ENCODE assay signal across 8 cellular contexts in the genomic region with DNA sequence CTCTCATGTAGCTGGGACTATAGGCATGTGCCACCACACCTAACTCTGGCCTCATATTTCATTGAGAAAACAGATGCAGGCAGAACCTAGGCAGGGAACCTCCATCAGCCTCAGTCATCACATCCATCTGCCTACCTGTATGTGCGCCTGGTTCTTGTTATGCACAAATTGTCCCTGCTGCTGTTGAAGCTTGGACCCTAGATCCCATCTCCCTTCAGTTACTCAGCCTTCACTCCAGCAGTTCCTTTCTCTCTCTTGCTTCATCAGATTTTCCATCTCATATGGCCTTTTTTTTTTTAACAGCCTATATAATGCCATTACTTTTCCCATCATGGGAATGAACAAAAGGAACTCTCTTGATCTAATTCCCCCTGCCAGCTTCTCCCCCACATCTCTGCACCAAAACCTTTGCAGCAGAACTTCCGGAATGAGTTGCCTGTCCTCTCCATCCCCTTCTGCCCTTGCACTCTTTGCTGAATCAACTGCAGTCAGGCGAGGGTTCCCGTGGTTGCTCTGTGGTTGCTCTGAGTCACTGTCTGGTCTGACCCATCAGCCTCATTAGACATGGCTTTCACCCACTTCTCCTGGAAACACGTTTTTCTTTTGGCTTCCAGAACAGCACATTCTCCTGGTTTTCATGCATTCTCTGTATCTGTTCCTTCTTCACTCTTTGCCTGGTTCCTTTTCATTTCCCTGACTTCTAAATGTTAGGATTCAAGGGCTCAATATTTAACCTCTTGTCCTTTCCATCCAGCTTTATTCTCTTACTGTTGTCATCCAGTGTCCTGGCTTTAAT. TPM values are rescaled to one million over a fixed set of nuclear protein-coding genes. Genes with fewer than 3 reads are reported as not detected.
A peak's percentile ranks its signal among the peaks of the same experiment; 100 is the strongest.
DNase-seq lines count a peak whose midpoint lies in the region; ATAC-seq and TF ChIP-seq lines count a peak whose summit lies in the region.

No MANE protein-coding gene starts in this region.

- peaks cover 56% of the 10 kb centered on the region for H3K79me2 ChIP-seq in MM.1S (ENCODE audit: low read length)

- no peak overlapping the region for H3K9ac ChIP-seq in MM.1S (ENCODE audit: low read length)

- no peaks in the 10 kb centered on the region for H3K4me1 Mint-ChIP-seq in progenitor cell of endocrine pancreas (ENCODE audit: low read depth)

- no peaks in the 10 kb centered on the region for H3F3A ChIP-seq in MM.1S (ENCODE audit: insufficient read depth, low read length)

- H3K4me1 ChIP-seq in MM.1S (ENCODE audit: low read length) (peaks cover 12% of the 10 kb centered on the region), upper lobe of right lung (peaks cover 20% of the 10 kb centered on the region)

- no peak overlapping the region for H3K4me2 ChIP-seq in MM.1S (ENCODE audit: low read depth, low read length)

- H3K9me3 Mint-ChIP-seq in progenitor cell of endocrine pancreas (ENCODE audit: low read depth): no peaks in the 10 kb centered on the region

- ATAC-seq in upper lobe of right lung: peak; percentile 97
- ATAC-seq in GM18858 (IDR thresholded peaks at IDR 0.05; ENCODE audit: unreplicated experiment): no peak

- H3K4me3 Mint-ChIP-seq in progenitor cell of endocrine pancreas (ENCODE audit: low read depth): no peak overlapping the region

- no peak for TF ChIP-seq CTCF in GM10266 (IDR thresholded peaks at IDR 0.05; ENCODE audit: control insufficient read depth, insufficient read depth, low read depth, missing control alignments)
- TF ChIP-seq CTCF in MM.1S (IDR thresholded peaks at IDR 0.05; ENCODE audit: low read length): no peak
- no peak for TF ChIP-seq CTCF in fibroblast of mammary gland (conservative IDR thresholded peaks at IDR 0.05; ENCODE audit: control insufficient read depth, insufficient read depth, low read depth, low read length)
- TF ChIP-seq CTCF in progenitor cell of endocrine pancreas (IDR thresholded peaks at IDR 0.05; ENCODE audit: unreplicated experiment): no peak
- TF ChIP-seq CTCF in upper lobe of right lung (IDR thresholded peaks at IDR 0.05): no peak

- peaks cover 8% of the 10 kb centered on the region for H3K36me3 Mint-ChIP-seq in progenitor cell of endocrine pancreas (ENCODE audit: insufficient read depth)

- H4K20me1 ChIP-seq in MM.1S (ENCODE audit: insufficient read depth, low read length): no peaks in the 10 kb centered on the region

- H3K27ac ChIP-seq in MM.1S (ENCODE audit: low read length) (no peak overlapping the region), upper lobe of right lung (no peak overlapping the region)

- H3K9me2 ChIP-seq in MM.1S (replicated peaks; ENCODE audit: insufficient read depth, low read length): no peaks in the 10 kb centered on the region

- DNase-seq in GM10266 (ENCODE audit: extremely low spot score) (peak; percentile 69), MM.1S (peak; percentile 34), fibroblast of mammary gland (ENCODE audit: low read depth) (peak; percentile 97), progenitor cell of endocrine pancreas (ENCODE audit: low spot score, unreplicated experiment) (no peak), upper lobe of right lung (peak; percentile 68)
- DNase-seq in activated CD8-positive, alpha-beta memory T cell treated with anti-CD3 and anti-CD28 coated beads, Interleukin-2, amount 50 U/mL, for 48 hours: peak; percentile 83
- DNase-seq in effector CD8-positive, alpha-beta T cell (lab: John Stamatoyannopoulos, UW): no peak

- no peak overlapping the region for H3K4me3 ChIP-seq in MM.1S (ENCODE audit: low read length)
- no peak overlapping the region for H3K4me3 ChIP-seq in fibroblast of mammary gland (ENCODE audit: control insufficient read depth, low read depth, low read length)
- H3K4me3 ChIP-seq in upper lobe of right lung: no peak overlapping the region

- H3K36me3 ChIP-seq in MM.1S (replicated peaks; ENCODE audit: insufficient read depth, low read length): no peaks in the 10 kb centered on the region
- H3K36me3 ChIP-seq in upper lobe of right lung: peaks cover 13% of the 10 kb centered on the region

- peak overlapping the region; percentile 73 for H3K27ac Mint-ChIP-seq in progenitor cell of endocrine pancreas

- H3K27me3 ChIP-seq in MM.1S (replicated peaks; ENCODE audit: insufficient read depth, low read length) (no peaks in the 10 kb centered on the region), upper lobe of right lung (no peaks in the 10 kb centered on the region)

- no peak overlapping the region for H2AFZ ChIP-seq in MM.1S (ENCODE audit: low read length)

- no peaks in the 10 kb centered on the region for H3K27me3 Mint-ChIP-seq in progenitor cell of endocrine pancreas

- intact Hi-C loops in upper lobe of right lung (cut with DNase I): no loop called here

- H3K9me3 ChIP-seq in MM.1S (replicated peaks; ENCODE audit: insufficient read depth, low read length): no peaks in the 10 kb centered on the region
- H3K9me3 ChIP-seq in upper lobe of right lung: no peaks in the 10 kb centered on the region

RNA-seq across cellular contexts. Expression of a gene that starts 41.5 kb away (rescaled TPM):
- total RNA-seq in progenitor cell of endocrine pancreas: 77.2 and 78.1 TPM in 2 replicates
- 36.2 TPM for total RNA-seq in upper lobe of right lung

Comparison
In these comparisons a context has a peak if more than half of its experiments do, and no peak if none do; other contexts are left out.
1. DNase-seq: peak in GM10266 (single experiment), MM.1S (single experiment), activated CD8-positive, alpha-beta memory T cell treated with anti-CD3 and anti-CD28 coated beads, Interleukin-2, amount 50 U/mL, for 48 hours (single experiment), fibroblast of mammary gland (single experiment) and upper lobe of right lung (single experiment); none in progenitor cell of endocrine pancreas (single experiment) and effector CD8-positive, alpha-beta T cell (single experiment).